ENCODE assay signal across 8 cellular contexts in the genomic region with DNA sequence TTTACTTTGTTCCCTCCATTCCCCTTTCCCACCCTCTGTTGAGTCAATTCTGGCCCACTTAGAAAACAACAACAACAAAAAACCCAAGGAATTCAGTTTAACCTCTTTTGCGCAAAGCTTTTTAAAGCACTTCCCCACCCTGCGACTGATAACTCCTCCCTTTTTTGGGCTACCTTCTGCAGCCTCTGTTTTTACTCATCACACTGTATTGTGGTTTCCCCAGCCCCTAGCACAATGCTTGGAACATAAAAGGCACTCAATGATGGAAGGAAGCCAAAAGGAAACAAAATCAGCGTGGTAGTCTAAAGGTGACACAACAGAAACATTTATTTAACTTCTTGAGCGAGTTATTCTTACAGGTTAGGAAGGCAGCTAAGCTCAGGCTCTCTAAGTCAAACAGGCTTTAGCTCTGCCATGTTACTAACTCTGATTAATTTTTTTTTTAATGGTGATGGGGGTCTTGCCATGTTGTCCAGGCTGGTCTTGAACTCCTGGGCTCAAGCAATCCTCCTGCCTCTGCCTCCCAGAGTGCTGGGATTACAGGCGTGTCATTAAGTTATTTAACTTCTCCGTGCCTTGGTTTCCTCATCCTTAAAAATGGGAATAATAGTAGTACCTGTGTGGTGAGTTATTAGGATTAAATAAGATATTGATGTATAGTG. TPM values are rescaled to one million over a fixed set of nuclear protein-coding genes. Genes with fewer than 3 reads are reported as not detected.
A peak's percentile ranks its signal among the peaks of the same experiment; 100 is the strongest.
DNase-seq lines count a peak whose midpoint lies in the region.

No MANE protein-coding gene starts in this region.

- intact Hi-C loops in activated T-helper 2 cell treated with anti-CD3 and anti-CD28 coated beads, Interferon-gamma antibody, Interleukin-2, Interleukin-4, amounts not matched to agents 10 μg/mL and 5 μg/mL and 100 μg/mL, durations not matched to agents 14 hours and 24 hours and 36 hours (cut with micrococcal nuclease): loop anchor here (2.0 to 10.0 kb wide), 6 partner anchors 69 to 533 kb away; a partner anchor contains a TSS

- peaks cover 57% of the 10 kb centered on the region for H3K79me2 ChIP-seq in GM23248 (ENCODE audit: insufficient read depth)

- peaks cover 7% of the 10 kb centered on the region; the same call in 1 of the 2 replicates for H3K4me1 ChIP-seq in GM23248 (ENCODE audit: insufficient read depth)

- in situ Hi-C loops in Caki2 (cut with HindIII; ENCODE audit: low pct_unique_long_range_greater_than_20kb, low sequenced_read_pairs): no loop called here
- in situ Hi-C loops in GM23248 (cut with MboI): loop anchor here (25.0 kb wide), 1 partner anchor 505 kb away; no protein-coding TSS in a partner anchor

- peak overlapping the region; percentile 98 for H2AFZ ChIP-seq in GM23248

- peaks cover 50% of the 10 kb centered on the region for H3K4me1 Mint-ChIP-seq in activated T-helper 2 cell treated with anti-CD3 and anti-CD28 coated beads, Interferon-gamma antibody, Interleukin-2, Interleukin-4, amounts not matched to agents 10 μg/mL and 5 μg/mL and 100 μg/mL, durations not matched to agents 14 hours and 24 hours and 36 hours (ENCODE audit: low read depth)

- no peaks in the 10 kb centered on the region for H3K27me3 ChIP-seq in GM23248 (replicated peaks; ENCODE audit: insufficient read depth)

- H3K9me3 Mint-ChIP-seq in activated T-helper 2 cell treated with anti-CD3 and anti-CD28 coated beads, Interferon-gamma antibody, Interleukin-2, Interleukin-4, amounts not matched to agents 10 μg/mL and 5 μg/mL and 100 μg/mL, durations not matched to agents 14 hours and 24 hours and 36 hours: no peaks in the 10 kb centered on the region

- no peaks in the 10 kb centered on the region for H3K9me2 ChIP-seq in GM23248 (ENCODE audit: insufficient read depth)

- no peaks in the 10 kb centered on the region for H4K20me1 ChIP-seq in GM23248 (ENCODE audit: insufficient read depth)

- H3K36me3 Mint-ChIP-seq in activated T-helper 2 cell treated with anti-CD3 and anti-CD28 coated beads, Interferon-gamma antibody, Interleukin-2, Interleukin-4, amounts not matched to agents 10 μg/mL and 5 μg/mL and 100 μg/mL, durations not matched to agents 14 hours and 24 hours and 36 hours (ENCODE audit: low read depth): no peaks in the 10 kb centered on the region

- peak; percentile 35 for DNase-seq in Caki2 (ENCODE audit: low read depth)
- peak; percentile 42 for DNase-seq in GM23248
- peak; percentile 64 for DNase-seq in NCI-H345 (lab: John Stamatoyannopoulos, UW)
- DNase-seq in activated T-helper 2 cell treated with anti-CD3 and anti-CD28 coated beads, Interferon-gamma antibody, Interleukin-2, Interleukin-4, amounts not matched to agents 10 μg/mL and 5 μg/mL and 100 μg/mL, durations not matched to agents 14 hours and 24 hours and 36 hours (ENCODE audit: low spot score): peak; percentile 67
- peak; percentile 39 for DNase-seq in germinal center (ENCODE audit: low spot score)
- no peak for DNase-seq in GOT3 (lab: John Stamatoyannopoulos, UW)
- DNase-seq in hypothalamus (lab: John Stamatoyannopoulos, UW): no peak

- 88% methylated on average over 6 of the region's 6 CpGs for WGBS in GM23248 (ENCODE audit: low coverage in 1 of 2, low lambda C conversion rate in 2 of 2, missing lambda C conversion rate in 2 of 2), 2 experiments

- no peaks in the 10 kb centered on the region for H3K36me3 ChIP-seq in GM23248 (ENCODE audit: low read depth)

- no peaks in the 10 kb centered on the region for H3F3A ChIP-seq in GM23248 (ENCODE audit: insufficient read depth)

- H3K27ac Mint-ChIP-seq in activated T-helper 2 cell treated with anti-CD3 and anti-CD28 coated beads, Interferon-gamma antibody, Interleukin-2, Interleukin-4, amounts not matched to agents 10 μg/mL and 5 μg/mL and 100 μg/mL, durations not matched to agents 14 hours and 24 hours and 36 hours: peak overlapping the region; percentile 71

- peak overlapping the region; percentile 91 for H3K4me2 ChIP-seq in GM23248 (ENCODE audit: unreplicated experiment)

- H3K4me3 Mint-ChIP-seq in activated T-helper 2 cell treated with anti-CD3 and anti-CD28 coated beads, Interferon-gamma antibody, Interleukin-2, Interleukin-4, amounts not matched to agents 10 μg/mL and 5 μg/mL and 100 μg/mL, durations not matched to agents 14 hours and 24 hours and 36 hours (ENCODE audit: low read depth): peak overlapping the region; percentile 78

- H3K27me3 Mint-ChIP-seq in activated T-helper 2 cell treated with anti-CD3 and anti-CD28 coated beads, Interferon-gamma antibody, Interleukin-2, Interleukin-4, amounts not matched to agents 10 μg/mL and 5 μg/mL and 100 μg/mL, durations not matched to agents 14 hours and 24 hours and 36 hours (ENCODE audit: low read depth): no peaks in the 10 kb centered on the region

- H3K9me3 ChIP-seq in GM23248 (ENCODE audit: low read depth): no peaks in the 10 kb centered on the region

- H3K4me3 ChIP-seq in GM23248 (peak overlapping the region; percentile 90), skin epidermis (peak overlapping the region; percentile 63 to 96 (median 93))

- H3K9ac ChIP-seq in GM23248: peak overlapping the region; percentile 84

- H3K27ac ChIP-seq in GM23248 (peak overlapping the region; percentile 40), skin epidermis (peak overlapping the region in 17 of 21 experiments; percentile 76 to 94 (median 89))

RNA-seq across cellular contexts. Expression of a gene that starts 1.3 kb away (rescaled TPM):
- 9.2 and 9.6 TPM in 2 replicates for total RNA-seq in Caki2 (2014; rRNA removed; shearing (Covaris generic); ENCODE audit: low replicate concordance)
- total RNA-seq in GM23248 (2014; rRNA removed; shearing (Covaris generic)): 5.1 and 7.3 TPM in 2 replicates
- polyA plus RNA-seq in GM23248 (2016; fragmentation: Nextera tagmentation; extraction: Ambion mirVana): 7.9 and 10.7 TPM in 2 replicates
- total RNA-seq in activated T-helper 2 cell treated with anti-CD3 and anti-CD28 coated beads, Interferon-gamma antibody, Interleukin-2, Interleukin-4, amounts not matched to agents 10 μg/mL and 5 μg/mL and 100 μg/mL, durations not matched to agents 14 hours and 24 hours and 36 hours: 5.9 and 6.1 TPM in 2 replicates

Comparison
In these comparisons a context has a peak if more than half of its experiments do, and no peak if none do; other contexts are left out.
1. DNase-seq: peak in Caki2 (single experiment), GM23248 (single experiment), NCI-H345 (single experiment), activated T-helper 2 cell treated with anti-CD3 and anti-CD28 coated beads, Interferon-gamma antibody, Interleukin-2, Interleukin-4, amounts not matched to agents 10 μg/mL and 5 μg/mL and 100 μg/mL, durations not matched to agents 14 hours and 24 hours and 36 hours (single experiment) and germinal center (single experiment); none in GOT3 (single experiment) and hypothalamus (0 of 51).